Comparison of ENCODE assay signal across 29 cellular contexts in genomic region chr1:20618550-20618949, GRCh38. TPM values are rescaled to one million over a fixed set of nuclear protein-coding genes. Genes with fewer than 3 reads are reported as not detected.
"Had no signal": no experiment of that assay in that cellular context is flagged by ENCODE, and none has a peak within 500 bp of the region (broad histone marks: within the 10 kb centered on the region; RNA-seq: fewer than 3 reads in every experiment).

No MANE protein-coding gene starts in this region.

- H3K4me3 ChIP-seq: adrenal gland, body of pancreas, cardiac muscle cell, lower lobe of right lung, ovary, prostate gland, skin epidermis, thoracic aorta had no signal

- H3K4me3 Mint-ChIP-seq: activated naive CD4-positive, alpha-beta T cell treated with anti-CD3 and anti-CD28 coated beads for 36 hours; activated naive CD8-positive, alpha-beta T cell treated with anti-CD3 and anti-CD28 coated beads for 36 hours; natural killer cell treated with Interleukin-12 subunit alpha and Interleukin-12 subunit beta and Interleukin-15 and Interleukin-18, amount 100 ng/mL, for 72 hours; stimulated activated naive CD8-positive, alpha-beta T cell treated with anti-CD3 and anti-CD28 coated beads, Interleukin-15, Interleukin-2, amounts not matched to agents 100 ng/mL and 50 ng/mL, for 24 hours had no signal

- H3K9me3 ChIP-seq: adrenal gland, body of pancreas, lower lobe of right lung, ovary, prostate gland, thoracic aorta had no signal

- DNase-seq: activated CD4-positive, alpha-beta T cell treated with anti-CD3 and anti-CD28 coated beads for 4 hours; activated CD4-positive, alpha-beta T cell treated with anti-CD3 and anti-CD28 coated beads, Interleukin-2, amount 50 U/mL, for 48 hours; activated CD8-positive, alpha-beta memory T cell treated with anti-CD3 and anti-CD28 coated beads for 24 hours; activated effector memory CD4-positive, alpha-beta T cell treated with anti-CD3 and anti-CD28 coated beads, Interleukin-2, amount 50 U/mL, for 16 hours; activated naive CD4-positive, alpha-beta T cell treated with anti-CD3 and anti-CD28 coated beads for 36 hours; activated naive CD8-positive, alpha-beta T cell treated with anti-CD3 and anti-CD28 coated beads for 36 hours; aorta; body of pancreas; cortex of kidney; foreskin keratinocyte; islet precursor cell; left colon; lower lobe of right lung; mesendoderm; ovary; retina; stimulated activated CD4-positive, alpha-beta T cell treated with anti-CD3 and anti-CD28 coated beads, Interleukin-12 subunit alpha, Interleukin-12 subunit beta, amount 100 ng/mL, for 4 hours; stimulated activated CD4-positive, alpha-beta T cell treated with anti-CD3 and anti-CD28 coated beads, Interleukin-4, amount 100 ng/mL, for 1 hour; trophoblast cell had no signal

- H3K4me1 ChIP-seq: body of pancreas, lower lobe of right lung had no signal

- H3K4me1 Mint-ChIP-seq: activated naive CD8-positive, alpha-beta T cell treated with anti-CD3 and anti-CD28 coated beads for 36 hours had no signal

- H3K27ac ChIP-seq: body of pancreas, cardiac muscle cell, foreskin keratinocyte, lower lobe of right lung, ovary, skin epidermis, thoracic aorta, VCaP had no signal

- H3K36me3 ChIP-seq: adrenal gland, cardiac muscle cell, lower lobe of right lung, ovary, prostate gland, thoracic aorta had no signal

- H3K36me3 Mint-ChIP-seq: activated naive CD8-positive, alpha-beta T cell treated with anti-CD3 and anti-CD28 coated beads for 36 hours; natural killer cell treated with Interleukin-12 subunit alpha and Interleukin-12 subunit beta and Interleukin-15 and Interleukin-18, amount 100 ng/mL, for 72 hours had no signal

- H3K27ac Mint-ChIP-seq: activated naive CD4-positive, alpha-beta T cell treated with anti-CD3 and anti-CD28 coated beads for 36 hours; activated naive CD8-positive, alpha-beta T cell treated with anti-CD3 and anti-CD28 coated beads for 36 hours; natural killer cell treated with Interleukin-12 subunit alpha and Interleukin-12 subunit beta and Interleukin-15 and Interleukin-18, amount 100 ng/mL, for 72 hours; stimulated activated naive CD8-positive, alpha-beta T cell treated with anti-CD3 and anti-CD28 coated beads, Interleukin-15, Interleukin-2, amounts not matched to agents 100 ng/mL and 50 ng/mL, for 24 hours had no signal

- H3K9me3 Mint-ChIP-seq: activated naive CD4-positive, alpha-beta T cell treated with anti-CD3 and anti-CD28 coated beads for 36 hours; activated naive CD8-positive, alpha-beta T cell treated with anti-CD3 and anti-CD28 coated beads for 36 hours; natural killer cell treated with Interleukin-12 subunit alpha and Interleukin-12 subunit beta and Interleukin-15 and Interleukin-18, amount 100 ng/mL, for 72 hours; stimulated activated naive CD8-positive, alpha-beta T cell treated with anti-CD3 and anti-CD28 coated beads, Interleukin-15, Interleukin-2, amounts not matched to agents 100 ng/mL and 50 ng/mL, for 24 hours had no signal

- H3K27me3 ChIP-seq: adrenal gland, body of pancreas, cardiac muscle cell, foreskin keratinocyte, ovary had no signal

RNA-seq across cellular contexts. Expression of gene CDA, which starts 29.7 kb away (rescaled TPM):
- total RNA-seq: activated naive CD4-positive, alpha-beta T cell treated with anti-CD3 and anti-CD28 coated beads for 36 hours; activated naive CD8-positive, alpha-beta T cell treated with anti-CD3 and anti-CD28 coated beads for 36 hours; body of pancreas; cardiac muscle cell; chondrocyte; natural killer cell treated with Interleukin-12 subunit alpha and Interleukin-12 subunit beta and Interleukin-15 and Interleukin-18, amount 100 ng/mL, for 72 hours; T-helper 1 cell treated with Interleukin-12 subunit alpha and Interleukin-12 subunit beta and Interleukin-4 antibody, amounts not matched to agents 30 ng/mL and 1 ng/mL, for 36 hours had no signal
- polyA plus RNA-seq: cardiac muscle cell had no signal
